ENCODE assay signal across 1 cellular context in genomic region chr2:113895819-113896563, GRCh38.
TF ChIP-seq lines count a peak whose summit lies in the region.

No MANE protein-coding gene starts in this region.

TF ChIP-seq in HepG2, 621 proteins besides CTCF, POLR2A, EP300 and RAD21 (continued from another document):
- TF ChIP-seq NR2C2 (CRISPR knock-in tag; IDR thresholded peaks at IDR 0.05; ENCODE audit: borderline replicate concordance) (no peak), ZNF264 (CRISPR knock-in tag; IDR thresholded peaks at IDR 0.05) (no peak), YEATS2 (CRISPR knock-in tag; IDR thresholded peaks at IDR 0.05; ENCODE audit: borderline replicate concordance) (no peak), ZNF230 (CRISPR knock-in tag; IDR thresholded peaks at IDR 0.05) (no peak), ZNF792 (CRISPR knock-in tag; IDR thresholded peaks at IDR 0.05) (no peak), TEAD3 (CRISPR knock-in tag; optimal IDR thresholded peaks at IDR 0.05; ENCODE audit: borderline replicate concordance) (no peak), SMYD3 (CRISPR knock-in tag; IDR thresholded peaks at IDR 0.05) (no peak), PBX3 (CRISPR knock-in tag; IDR thresholded peaks at IDR 0.05; ENCODE audit: borderline replicate concordance) (no peak), PAXIP1 (CRISPR knock-in tag; conservative IDR thresholded peaks at IDR 0.05) (no peak), MLXIP (CRISPR knock-in tag; IDR thresholded peaks at IDR 0.05; ENCODE audit: borderline replicate concordance) (no peak), ZNF432 (CRISPR knock-in tag; IDR thresholded peaks at IDR 0.05; ENCODE audit: borderline replicate concordance) (no peak)
